Comparison of ENCODE assay signal across 1 cellular context in the genomic region with DNA sequence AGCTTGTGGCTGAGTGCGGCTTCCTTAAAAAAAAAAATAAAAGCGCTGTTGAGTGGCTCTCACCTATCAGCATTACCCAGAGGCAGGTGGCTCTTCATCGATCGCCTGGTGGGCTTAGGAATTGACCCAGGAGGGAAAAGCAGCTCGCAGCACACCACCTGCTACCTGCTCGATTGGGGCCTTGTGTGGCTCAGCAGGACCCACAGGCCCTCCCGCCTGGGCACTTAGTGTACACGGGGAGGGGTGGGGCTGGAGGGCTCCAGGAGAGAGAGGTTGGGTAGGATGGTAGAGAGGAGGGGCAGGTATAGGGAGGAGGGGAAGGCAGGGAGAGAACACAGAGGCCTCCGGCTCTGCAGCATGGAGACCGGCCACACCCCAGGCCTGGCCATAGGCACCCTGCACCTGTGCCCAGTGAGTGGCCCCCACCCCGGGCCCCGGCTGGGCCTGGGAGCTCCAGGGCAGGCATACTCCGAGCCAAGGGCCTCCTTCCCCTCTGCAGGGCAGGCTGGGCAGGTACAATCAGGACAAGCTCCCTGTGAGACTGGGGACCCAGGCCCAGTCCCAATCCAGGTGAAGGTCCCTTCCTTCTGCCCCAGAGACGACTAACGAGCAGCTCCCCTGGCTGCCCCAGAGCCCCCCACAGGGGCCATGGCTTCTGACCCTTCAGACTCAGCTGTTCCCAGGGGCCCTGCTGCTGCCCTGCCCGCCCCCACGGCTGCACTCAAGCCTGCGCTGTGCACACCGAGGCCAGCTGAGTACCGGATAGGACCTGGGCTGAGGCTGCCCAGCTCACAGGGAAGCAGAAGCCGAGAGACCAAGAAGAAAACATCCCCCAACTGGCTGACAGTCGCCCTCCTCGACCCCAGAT.
TF ChIP-seq lines count a peak whose summit lies in the region.

No MANE protein-coding gene starts in this region.

TF ChIP-seq in WTC11, 78 proteins besides CTCF, POLR2A, EP300 and RAD21 (continued from another document):
- TF ChIP-seq, protein P1, sequence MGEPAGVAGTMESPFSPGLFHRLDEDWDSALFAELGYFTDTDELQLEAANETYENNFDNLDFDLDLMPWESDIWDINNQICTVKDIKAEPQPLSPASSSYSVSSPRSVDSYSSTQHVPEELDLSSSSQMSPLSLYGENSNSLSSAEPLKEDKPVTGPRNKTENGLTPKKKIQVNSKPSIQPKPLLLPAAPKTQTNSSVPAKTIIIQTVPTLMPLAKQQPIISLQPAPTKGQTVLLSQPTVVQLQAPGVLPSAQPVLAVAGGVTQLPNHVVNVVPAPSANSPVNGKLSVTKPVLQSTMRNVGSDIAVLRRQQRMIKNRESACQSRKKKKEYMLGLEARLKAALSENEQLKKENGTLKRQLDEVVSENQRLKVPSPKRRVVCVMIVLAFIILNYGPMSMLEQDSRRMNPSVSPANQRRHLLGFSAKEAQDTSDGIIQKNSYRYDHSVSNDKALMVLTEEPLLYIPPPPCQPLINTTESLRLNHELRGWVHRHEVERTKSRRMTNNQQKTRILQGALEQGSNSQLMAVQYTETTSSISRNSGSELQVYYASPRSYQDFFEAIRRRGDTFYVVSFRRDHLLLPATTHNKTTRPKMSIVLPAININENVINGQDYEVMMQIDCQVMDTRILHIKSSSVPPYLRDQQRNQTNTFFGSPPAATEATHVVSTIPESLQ (CRISPR knock-in tag; IDR thresholded peaks at IDR 0.05) = no peak
- TF ChIP-seq ZNF219 (CRISPR knock-in tag; IDR thresholded peaks at IDR 0.05; ENCODE audit: borderline replicate concordance) = no peak
- TF ChIP-seq, protein P2, sequence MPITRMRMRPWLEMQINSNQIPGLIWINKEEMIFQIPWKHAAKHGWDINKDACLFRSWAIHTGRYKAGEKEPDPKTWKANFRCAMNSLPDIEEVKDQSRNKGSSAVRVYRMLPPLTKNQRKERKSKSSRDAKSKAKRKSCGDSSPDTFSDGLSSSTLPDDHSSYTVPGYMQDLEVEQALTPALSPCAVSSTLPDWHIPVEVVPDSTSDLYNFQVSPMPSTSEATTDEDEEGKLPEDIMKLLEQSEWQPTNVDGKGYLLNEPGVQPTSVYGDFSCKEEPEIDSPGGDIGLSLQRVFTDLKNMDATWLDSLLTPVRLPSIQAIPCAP (CRISPR knock-in tag; IDR thresholded peaks at IDR 0.05) = no peak
- no peak for TF ChIP-seq ZNF317 (CRISPR knock-in tag; IDR thresholded peaks at IDR 0.05; ENCODE audit: borderline replicate concordance, low read depth)
- TF ChIP-seq HMGXB4 (CRISPR knock-in tag; IDR thresholded peaks at IDR 0.05) = no peak
- TF ChIP-seq ATF3 (CRISPR knock-in tag; conservative IDR thresholded peaks at IDR 0.05) = no peak
- TF ChIP-seq GABPB1 (CRISPR knock-in tag; IDR thresholded peaks at IDR 0.05) = no peak
